ENCODE assay signal across 1 cellular context in genomic region chr2:100009743-100010142, GRCh38.
TF ChIP-seq lines count a peak whose summit lies in the region.

No MANE protein-coding gene starts in this region.

TF ChIP-seq in GM23338, 12 proteins besides CTCF, POLR2A, EP300 and RAD21:
- TF ChIP-seq NANOG (IDR thresholded peaks at IDR 0.05; ENCODE audit: borderline replicate concordance) (no peak), STAT1 (IDR thresholded peaks at IDR 0.05; ENCODE audit: unreplicated experiment) (no peak), ZNF462 (CRISPR knock-in tag; IDR thresholded peaks at IDR 0.05) (no peak), ZNF114 (CRISPR knock-in tag; IDR thresholded peaks at IDR 0.05) (no peak), POLR2AphosphoS5 (IDR thresholded peaks at IDR 0.05; ENCODE audit: low read depth) (no peak), CREB1 (CRISPR knock-in tag; IDR thresholded peaks at IDR 0.05; ENCODE audit: low read depth) (no peak), ZNF331 (CRISPR knock-in tag; IDR thresholded peaks at IDR 0.05; ENCODE audit: low read depth) (no peak), REST (IDR thresholded peaks at IDR 0.05; ENCODE audit: unreplicated experiment) (no peak)
